In the genomic region with DNA sequence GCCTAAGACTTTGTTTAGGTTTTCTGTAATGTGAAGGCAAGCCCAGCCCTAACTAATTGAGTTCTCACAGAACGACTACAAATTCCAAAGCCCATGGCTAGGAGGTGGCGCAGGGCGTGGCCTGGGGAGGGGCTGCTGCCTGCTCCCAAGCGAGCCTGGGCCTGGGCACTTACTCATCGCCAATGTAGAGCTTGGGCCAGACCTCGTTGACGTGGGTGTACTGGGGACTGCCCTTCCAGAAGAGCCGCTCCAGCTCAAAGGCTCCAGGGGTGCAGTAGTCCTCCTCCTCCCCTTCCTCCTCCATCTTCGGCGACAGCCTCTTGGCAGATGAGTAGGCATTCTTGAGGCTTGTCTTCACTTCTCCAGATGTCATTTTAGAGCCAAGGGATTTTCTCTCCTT, we compare ENCODE assay signal across 30 cellular contexts. TPM values are rescaled to one million over a fixed set of nuclear protein-coding genes. Genes with fewer than 3 reads are reported as not detected.
DNase-seq lines count a peak whose midpoint lies in the region; ATAC-seq, FAIRE-seq and TF ChIP-seq lines count a peak whose summit lies in the region.
"Had no signal": no experiment of that assay in that cellular context is flagged by ENCODE, and none has a peak within 500 bp of the region (broad histone marks: within the 10 kb centered on the region; RNA-seq: fewer than 3 reads in every experiment).

No MANE protein-coding gene starts in this region.

- no CpG with 5 or more reads among the region's 10 CpGs for WGBS in IMR-90 (ENCODE audit: extremely low coverage in 2 of 2, insufficient read length in 1 of 2), 2 experiments
- 90% methylated on average over 10 of the region's 10 CpGs; no CpG with 5 or more reads in 1 of the 2 experiments for WGBS in H1 (ENCODE audit: extremely low coverage in 1 of 2, insufficient coverage in 1 of 2, insufficient read length in 1 of 2, insufficient replicate concordance in 2 of 2, low coverage in 1 of 2, low lambda C conversion rate in 2 of 2, missing lambda C conversion rate in 1 of 2), 2 experiments
- 86% methylated on average over 10 of the region's 10 CpGs for WGBS in prostate gland

- H3K56ac ChIP-seq in IMR-90 (ENCODE audit: extremely low read depth, insufficient read depth, low read length) (no peak overlapping the region), H1 (replicated peaks; ENCODE audit: insufficient read length, low read depth, low read length) (no peak overlapping the region)

- H3K4me3 ChIP-seq in DOHH2 (ENCODE audit: low read length) (no peak overlapping the region), IMR-90 (ENCODE audit: insufficient read depth, low read depth, low read length) (no peak overlapping the region), H1 (ENCODE audit: extremely low read depth in 1 of 4, insufficient read depth in 2 of 4, low read depth in 3 of 4, low read length in 4 of 4) (peak overlapping the region in 1 of 4 experiments; percentile 25; a peak in 1 of 8 replicates), keratinocyte (ENCODE audit: control insufficient read depth in 2 of 3, extremely low read depth in 1 of 3, insufficient read depth in 2 of 3, low read depth in 1 of 3, low read length in 3 of 3) (peak overlapping the region; percentile 21 to 58 (median 25)), prostate gland (no peak overlapping the region)
- H3K4me3 ChIP-seq: left ventricle myocardium inferior, pancreas, tibial artery had no signal

- no peaks in the 10 kb centered on the region for H3K4me1 ChIP-seq in DOHH2 (ENCODE audit: control insufficient read depth, low read length)
- H3K4me1 ChIP-seq in IMR-90 (ENCODE audit: control insufficient read depth, insufficient read depth, low read length) = no peaks in the 10 kb centered on the region
- peaks cover 0 to 5% (median 0%) of the 10 kb centered on the region in 4 experiments; a peak in 1 of 7 replicates for H3K4me1 ChIP-seq in H1 (replicated peaks in 1 of 4; ENCODE audit: control insufficient read depth in 3 of 4, insufficient read depth in 4 of 4, low read length in 3 of 4)
- peaks cover 10% of the 10 kb centered on the region for H3K4me1 ChIP-seq in keratinocyte (ENCODE audit: control insufficient read depth, extremely low read depth, insufficient read depth, low read length)
- no peaks in the 10 kb centered on the region for H3K4me1 ChIP-seq in prostate gland (replicated peaks)
- H3K4me1 ChIP-seq: left ventricle myocardium inferior, pancreas, tibial artery had no signal

- H2BK120ac ChIP-seq in IMR-90 (ENCODE audit: low read depth, low read length) = no peak overlapping the region
- no peak overlapping the region for H2BK120ac ChIP-seq in H1 (replicated peaks; ENCODE audit: low read depth, low read length)

- H2BK5ac ChIP-seq in IMR-90 (ENCODE audit: low read depth, low read length, poor library complexity, severe bottlenecking) = no peak overlapping the region
- H2BK5ac ChIP-seq in H1 (ENCODE audit: low read depth, low read length) = no peak overlapping the region

- H2BK12ac ChIP-seq in H1 (ENCODE audit: low read depth, low read length) = no peak overlapping the region

- FAIRE-seq in H1 (lab: Jason Lieb, UNC) = no peak
- peak; percentile 43 for FAIRE-seq in keratinocyte (lab: Jason Lieb, UNC)
- FAIRE-seq: D721Med, GM19239, pancreas had no signal

- TF ChIP-seq RAD21 in IMR-90 (IDR thresholded peaks at IDR 0.05; ENCODE audit: low read length) (no peak), H1 (IDR thresholded peaks at IDR 0.05 in 1 of 2, conservative IDR thresholded peaks at IDR 0.05 in 1 of 2; ENCODE audit: low read depth in 2 of 2, low read length in 2 of 2) (no peak)

- H3K4ac ChIP-seq in IMR-90 (ENCODE audit: low read depth, low read length) (no peak overlapping the region), H1 (replicated peaks; ENCODE audit: insufficient read length, low read depth, low read length) (no peak overlapping the region)

- H3K9me2 ChIP-seq in DOHH2 (replicated peaks; ENCODE audit: control insufficient read depth, low read length) = no peaks in the 10 kb centered on the region
- H3K9me2 ChIP-seq: SK-N-SH had no signal

- TF ChIP-seq CTCF in DOHH2 (IDR thresholded peaks at IDR 0.05; ENCODE audit: low read depth, low read length, poor library complexity, severe bottlenecking) (no peak), IMR-90 (conservative IDR thresholded peaks at IDR 0.05; ENCODE audit: low read depth, low read length) (no peak), H1 (IDR thresholded peaks at IDR 0.05; ENCODE audit: control extremely low read depth in 1 of 3, insufficient read depth in 1 of 3, low read depth in 1 of 3, low read length in 3 of 3) (no peak), keratinocyte (optimal IDR thresholded peaks at IDR 0.05 in 1 of 3, IDR thresholded peaks at IDR 0.05 in 1 of 3, conservative IDR thresholded peaks at IDR 0.05 in 1 of 3; ENCODE audit: extremely low read depth in 1 of 3, insufficient read depth in 2 of 3, low read length in 3 of 3) (no peak), prostate gland (IDR thresholded peaks at IDR 0.05) (no peak)

- no peak overlapping the region for H3K23ac ChIP-seq in IMR-90 (ENCODE audit: low read depth, low read length)
- H3K23ac ChIP-seq in H1 (ENCODE audit: insufficient read length) = no peak overlapping the region

- H3K23me2 ChIP-seq in H1 (ENCODE audit: low read depth, low read length) = no peaks in the 10 kb centered on the region; the same call in 1 of the 2 replicates

- DNase-seq in IMR-90 (no peak), H1 (ENCODE audit: low read depth in 1 of 2, low spot score in 2 of 2) (no peak), keratinocyte (ENCODE audit: low read depth, low spot score) (peak; percentile 35), NOMO-1 (lab: John Stamatoyannopoulos, UW; ENCODE audit: unreplicated experiment in 2 of 2) (no peak), Right ventricle myocardium inferior (ENCODE audit: missing footprints) (no peak), prostate gland (ENCODE audit: low spot score) (no peak), GOT3 (lab: John Stamatoyannopoulos, UW) (no peak)
- DNase-seq: activated CD4-positive, alpha-beta T cell treated with anti-CD3 and anti-CD28 coated beads, Interleukin-2, amount 10 ng/mL, durations not matched to agents 7 days and 5 days; activated CD8-positive, alpha-beta memory T cell treated with anti-CD3 and anti-CD28 coated beads, Interleukin-2, amount 10 ng/mL, durations not matched to agents 7 days and 5 days; activated naive CD4-positive, alpha-beta T cell treated with anti-CD3 and anti-CD28 coated beads, Interleukin-2, amount 10 ng/mL, durations not matched to agents 7 days and 5 days; amygdala; caudate nucleus; EL; foreskin melanocyte; immature natural killer cell; left ventricle myocardium inferior; MV-4-11; natural killer cell; NCI-H1694 treated with DMSO at 0.1 percent for 48 hours; NCI-H2171; NCI-H524 treated with DMSO at 0.1 percent for 48 hours; pancreas; right cardiac atrium; SK-N-SH; stimulated activated naive CD8-positive, alpha-beta T cell treated with anti-CD3 and anti-CD28 coated beads, Interleukin-15, amount 100 ng/mL, for 72 hours; tibial artery had no signal

- H3K14ac ChIP-seq in IMR-90 (replicated peaks; ENCODE audit: low read depth, low read length) = no peak overlapping the region
- no peak overlapping the region for H3K14ac ChIP-seq in H1 (ENCODE audit: insufficient read length)

- peak overlapping the region; percentile 15; the same call in 1 of the 2 replicates for H3K4me2 ChIP-seq in DOHH2 (ENCODE audit: low read length)
- no peak overlapping the region for H3K4me2 ChIP-seq in IMR-90 (ENCODE audit: low read depth, low read length)
- peak overlapping the region in 1 of 2 experiments; percentile 43; a peak in 1 of 4 replicates for H3K4me2 ChIP-seq in H1 (ENCODE audit: insufficient read depth in 1 of 2, low read depth in 2 of 2, low read length in 2 of 2)
- H3K4me2 ChIP-seq in keratinocyte (ENCODE audit: control insufficient read depth, extremely low read depth, insufficient read depth, low read depth, low read length) = peak overlapping the region; percentile 72
- H3K4me2 ChIP-seq: KMS-11, SK-N-SH had no signal

- H3F3A ChIP-seq in DOHH2 (ENCODE audit: control insufficient read depth, insufficient read depth) = no peaks in the 10 kb centered on the region

- POLR2A ChIA-PET in IMR-90 (lab: Charles Lee; ENCODE audit: unreplicated experiment) (no interaction called here), H1 (lab: Charles Lee; ENCODE audit: partially characterized antibody) (no interaction called here)

- intact Hi-C loops in IMR-90 (cut with micrococcal nuclease) (no loop called here), Right ventricle myocardium inferior (cut with DNase I) (no loop called here), prostate gland (cut with DNase I) (no loop called here)

- H4K20me1 ChIP-seq in DOHH2 (ENCODE audit: control insufficient read depth, insufficient read depth, low read depth, low read length) (no peaks in the 10 kb centered on the region), IMR-90 (ENCODE audit: insufficient read depth, low read length) (no peaks in the 10 kb centered on the region), H1 (replicated peaks in 1 of 2; ENCODE audit: control insufficient read depth in 1 of 2, insufficient read depth in 2 of 2, low read length in 2 of 2) (no peaks in the 10 kb centered on the region), keratinocyte (ENCODE audit: control insufficient read depth, extremely low read depth, insufficient read depth, low read length) (no peaks in the 10 kb centered on the region)

- H4K5ac ChIP-seq in IMR-90 (ENCODE audit: low read depth, low read length) = no peak overlapping the region
- no peak overlapping the region for H4K5ac ChIP-seq in H1 (ENCODE audit: insufficient read length, low read depth, low read length)

- no peak overlapping the region for H4K91ac ChIP-seq in IMR-90 (ENCODE audit: insufficient read depth, low read depth, low read length)
- H4K91ac ChIP-seq in H1 (replicated peaks; ENCODE audit: insufficient read length, low read length) = no peak overlapping the region

- no peak overlapping the region for H2AK9ac ChIP-seq in IMR-90 (replicated peaks; ENCODE audit: low read depth, low read length, poor library complexity)

- H3K9me1 ChIP-seq in IMR-90 (ENCODE audit: insufficient read depth, low read length) (no peaks in the 10 kb centered on the region), keratinocyte (ENCODE audit: control insufficient read depth, extremely low read depth, insufficient read depth, low read length) (no peaks in the 10 kb centered on the region)

- H3K79me1 ChIP-seq in IMR-90 (ENCODE audit: low read depth in 1 of 2, low read length in 2 of 2) (no peaks in the 10 kb centered on the region), H1 (ENCODE audit: low read depth, low read length) (no peaks in the 10 kb centered on the region)

- no peak overlapping the region for H2BK15ac ChIP-seq in IMR-90 (ENCODE audit: low read depth, low read length)
- H2BK15ac ChIP-seq in H1 (ENCODE audit: low read length) = 0 out of 2 replicates have a peak overlapping the region, but pooled peaks have one; percentile 46

- no peaks in the 10 kb centered on the region for H3K36me3 ChIP-seq in DOHH2 (ENCODE audit: control insufficient read depth, low read length)
- H3K36me3 ChIP-seq in IMR-90 (ENCODE audit: control insufficient read depth, insufficient read depth, low read length) = no peaks in the 10 kb centered on the region
- no peaks in the 10 kb centered on the region for H3K36me3 ChIP-seq in H1 (ENCODE audit: control insufficient read depth in 2 of 4, insufficient read depth in 4 of 4, low read length in 3 of 4)
- no peaks in the 10 kb centered on the region for H3K36me3 ChIP-seq in keratinocyte (ENCODE audit: control insufficient read depth in 2 of 2, extremely low read depth in 1 of 2, insufficient read depth in 2 of 2, low read length in 2 of 2)
- no peaks in the 10 kb centered on the region for H3K36me3 ChIP-seq in prostate gland
- H3K36me3 ChIP-seq: left ventricle myocardium inferior, pancreas, tibial artery had no signal

- TF ChIP-seq POLR2A in IMR-90 (IDR thresholded peaks at IDR 0.05; ENCODE audit: low read depth, low read length) (no peak), H1 (IDR thresholded peaks at IDR 0.05; ENCODE audit: control extremely low read depth in 1 of 2, low read depth in 2 of 2, low read length in 2 of 2) (no peak), prostate gland (IDR thresholded peaks at IDR 0.05) (no peak)

- in situ Hi-C loops in IMR-90 (cut with MboI; ENCODE audit: low sequenced_read_pairs) = no loop called here

- H3K9me3 ChIP-seq in DOHH2 (ENCODE audit: control insufficient read depth, insufficient read depth, low read length) (no peaks in the 10 kb centered on the region), IMR-90 (ENCODE audit: control insufficient read depth, insufficient read depth, low read length) (no peaks in the 10 kb centered on the region), H1 (ENCODE audit: insufficient read depth in 2 of 2, low read depth in 1 of 2, low read length in 1 of 2) (no peaks in the 10 kb centered on the region), keratinocyte (ENCODE audit: control insufficient read depth, low read depth, low read length) (no peaks in the 10 kb centered on the region), prostate gland (no peaks in the 10 kb centered on the region)
- H3K9me3 ChIP-seq: left ventricle myocardium inferior, pancreas, SK-N-SH, tibial artery had no signal

- H2AK5ac ChIP-seq in IMR-90 (ENCODE audit: low read depth, low read length) (no peak overlapping the region), H1 (ENCODE audit: low read depth, low read length) (no peak overlapping the region)

- H3K27ac ChIP-seq in DOHH2 (ENCODE audit: low read depth, low read length) (no peak overlapping the region), IMR-90 (ENCODE audit: insufficient read depth, low read length) (no peak overlapping the region), H1 (ENCODE audit: low read depth, low read length) (no peak overlapping the region), keratinocyte (ENCODE audit: control insufficient read depth, insufficient read depth, low read length) (no peak overlapping the region), prostate gland (no peak overlapping the region)
- H3K27ac ChIP-seq: KMS-11, left ventricle myocardium inferior, pancreas, tibial artery had no signal

- CTCF ChIA-PET in IMR-90 (lab: Yijun Ruan, JAX) = no interaction called here
- CTCF ChIA-PET in H1 (lab: Charles Lee; ENCODE audit: partially characterized antibody) = interaction anchor here (0.6 to 3.2 kb wide), 5 partner anchors 12 to 49 kb away, joined by 3 to 14 read pairs (median 5); a partner anchor contains a TSS

- no TSS peak for BruUV-seq in IMR-90 (replicated peaks; lab: Mats Ljungman, UMichigan)

- peaks cover 4% of the 10 kb centered on the region for H3K27me3 ChIP-seq in DOHH2 (ENCODE audit: control insufficient read depth, low read length)
- no peaks in the 10 kb centered on the region for H3K27me3 ChIP-seq in IMR-90 (ENCODE audit: control insufficient read depth, insufficient read depth, low read length)
- no peaks in the 10 kb centered on the region for H3K27me3 ChIP-seq in H1 (replicated peaks in 1 of 4; ENCODE audit: control insufficient read depth in 3 of 4, extremely low read depth in 1 of 4, insufficient read depth in 3 of 4, low read length in 3 of 4)
- H3K27me3 ChIP-seq in keratinocyte (ENCODE audit: control insufficient read depth, extremely low read depth, insufficient read depth, low read length) = no peaks in the 10 kb centered on the region
- no peaks in the 10 kb centered on the region for H3K27me3 ChIP-seq in prostate gland (replicated peaks; ENCODE audit: insufficient read depth)
- H3K27me3 ChIP-seq: pancreas, tibial artery had no signal

- H3K18ac ChIP-seq in IMR-90 (ENCODE audit: low read depth, low read length) = no peak overlapping the region
- no peak overlapping the region for H3K18ac ChIP-seq in H1 (ENCODE audit: extremely low read depth, low read length)

- H2AFZ ChIP-seq in IMR-90 (replicated peaks; ENCODE audit: low read length, poor library complexity) (peak overlapping the region; percentile 34), H1 (ENCODE audit: low read length) (peak overlapping the region; percentile 94), keratinocyte (ENCODE audit: control insufficient read depth, low read length) (peak overlapping the region; percentile 86)

- H3K79me2 ChIP-seq in DOHH2 (ENCODE audit: control insufficient read depth, low read length) (no peaks in the 10 kb centered on the region), H1 (ENCODE audit: control insufficient read depth in 1 of 2, insufficient read depth in 2 of 2, low read length in 2 of 2) (no peaks in the 10 kb centered on the region), keratinocyte (ENCODE audit: control insufficient read depth, insufficient read depth, low read length) (no peaks in the 10 kb centered on the region)

- H4K8ac ChIP-seq in IMR-90 (ENCODE audit: low read depth in 2 of 2, low read length in 2 of 2) (no peak overlapping the region), H1 (ENCODE audit: extremely low read depth, insufficient read depth, low read length) (no peak overlapping the region)

- ATAC-seq in IMR-90 (ENCODE audit: low read depth) = no peak
- no peak for ATAC-seq in Right ventricle myocardium inferior
- ATAC-seq: activated CD8-positive, alpha-beta memory T cell treated with anti-CD3 and anti-CD28 coated beads, Interleukin-2, amount 10 ng/mL, durations not matched to agents 7 days and 5 days; natural killer cell; pancreas; right cardiac atrium; stimulated activated naive CD8-positive, alpha-beta T cell treated with anti-CD3 and anti-CD28 coated beads, Interleukin-15, amount 100 ng/mL, for 72 hours had no signal

- H3K9ac ChIP-seq in IMR-90 (ENCODE audit: low read depth, low read length) (no peak overlapping the region), H1 (replicated peaks in 1 of 4; ENCODE audit: extremely low read depth in 1 of 4, low read depth in 3 of 4, low read length in 3 of 4) (no peak overlapping the region), keratinocyte (ENCODE audit: control insufficient read depth, extremely low read depth, insufficient read depth, low read length) (peak overlapping the region; percentile 22)
- H3K9ac ChIP-seq: KMS-11, SK-N-SH had no signal

- dilution Hi-C loops in IMR-90 (cut with HindIII; ENCODE audit: low sequenced_read_pairs, unreplicated experiment) (no loop called here), keratinocyte (cut with MboI; ENCODE audit: extremely low pct_ligation_motif_present, low sequenced_read_pairs) (no loop called here)

- no peak for TF ChIP-seq EP300 in H1 (IDR thresholded peaks at IDR 0.05; ENCODE audit: borderline replicate concordance in 1 of 2, low read depth in 2 of 2, low read length in 2 of 2)

- H2BK20ac ChIP-seq in IMR-90 (ENCODE audit: low read depth, low read length) (no peak overlapping the region), H1 (ENCODE audit: low read length) (no peak overlapping the region)

RNA-seq across cellular contexts. Expression of gene SAMD8, which starts 53.3 kb away (rescaled TPM):
- 28.7 and 34.2 TPM in 2 replicates for total RNA-seq in IMR-90 (2012; rRNA removed)
- 8.6 and 10.1 TPM in 2 replicates for polyA plus RNA-seq in IMR-90 (2012; rRNA removed)
- polyA plus RNA-seq in IMR-90 (2012; cell fraction: cytosol; rRNA removed) = 3.7 and 5.3 TPM in 2 replicates
- 2.2 and 12.3 TPM in 2 replicates for polyA plus RNA-seq in IMR-90 (2012; cell fraction: nucleus; rRNA removed; ENCODE audit: low replicate concordance)
- 16.6 and 20.9 TPM in 2 replicates for total RNA-seq in H1 (2021; fragmentation: NEBNext Ultra II Directional; extraction: Animal tissue kit (Norgen Biotek cat#: 25700))
- polyA plus RNA-seq in H1 (2011; rRNA removed) = 9.3 and 11.7 TPM in 2 replicates
- 10.1 TPM for polyA plus RNA-seq in H1 (2011; cell fraction: cytosol; rRNA removed)
- 6.1 TPM for polyA plus RNA-seq in H1 (2011; cell fraction: nucleus; rRNA removed)
- polyA plus RNA-seq in H1 (2012, experiment 1 of 2) = 4.6 to 8.5 TPM (median 6.8 TPM) in 4 replicates
- polyA plus RNA-seq in H1 (2012, experiment 2 of 2) = 1.3 TPM
- polyA plus RNA-seq in H1 (2013, experiment 1 of 2) = 10.8 TPM
- polyA plus RNA-seq in H1 (2013, experiment 2 of 2) = 11.6 TPM
- polyA minus RNA-seq in H1 (2011; rRNA and poly(A)+ RNA removed) = 37.7 and 50.7 TPM in 2 replicates
- polyA minus RNA-seq in H1 (2011; cell fraction: cytosol; rRNA and poly(A)+ RNA removed) = 11.7 TPM
- 22.2 TPM for polyA minus RNA-seq in H1 (2011; cell fraction: nucleus; rRNA and poly(A)+ RNA removed)
- 16.4 to 33.4 TPM (median 31.7 TPM) in 3 replicates for polyA plus RNA-seq in keratinocyte
- 13.4 TPM for polyA plus RNA-seq in keratinocyte (2011; ENCODE audit: low read depth)
- 10.4 and 23.6 TPM in 2 replicates for polyA plus RNA-seq in keratinocyte (2011; cell fraction: cytosol; rRNA removed)
- polyA plus RNA-seq in keratinocyte (2011; cell fraction: nucleus; rRNA removed) = 37.7 and 41.1 TPM in 2 replicates
- 9.7 and 11.6 TPM in 2 replicates for polyA plus RNA-seq in keratinocyte (2012; ENCODE audit: low replicate concordance)
- polyA minus RNA-seq in keratinocyte = 20.0 to 60.4 TPM (median 59.8 TPM) in 3 replicates
- polyA minus RNA-seq in keratinocyte (2011; cell fraction: cytosol; rRNA and poly(A)+ RNA removed) = 15.7 TPM
- polyA minus RNA-seq in keratinocyte (2011; cell fraction: nucleus; rRNA and poly(A)+ RNA removed) = 26.5 and 72.8 TPM in 2 replicates
- 21.9 TPM for total RNA-seq in Right ventricle myocardium inferior
- 10 to 100 TPM; 18.8 to 41.5 TPM for total RNA-seq in prostate gland

Comparison
In these comparisons a context has a peak if more than half of its experiments do, and no peak if none do; other contexts are left out.
1. H3K4me3 ChIP-seq: peak in keratinocyte (3 of 3); none in DOHH2 (single experiment), IMR-90 (single experiment) and prostate gland (0 of 2).
2. H2AFZ ChIP-seq: peak in every context shown above with its lines; median percentile 94 in H1; 86 in keratinocyte; 34 in IMR-90.